Comparison of ENCODE assay signal across 21 cellular contexts in the genomic region with DNA sequence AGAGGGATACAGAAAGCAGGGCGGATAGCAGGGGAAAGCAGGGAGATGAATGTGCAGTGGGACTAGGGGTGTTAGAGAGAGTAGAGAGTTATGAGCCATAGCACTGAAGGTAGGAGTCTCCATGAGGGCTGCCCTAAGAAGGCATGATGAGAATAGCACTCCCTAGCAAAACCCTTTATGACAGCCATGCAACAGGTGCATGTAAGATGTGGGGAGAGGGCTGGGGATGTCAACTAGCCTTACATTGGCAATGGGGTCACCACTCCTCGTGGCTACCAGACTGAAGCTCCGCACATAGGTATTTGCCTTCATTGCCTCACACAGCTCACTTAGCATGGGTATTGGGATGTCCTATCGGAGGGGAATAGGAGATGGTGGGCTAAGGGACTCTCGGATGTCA. TPM values are rescaled to one million over a fixed set of nuclear protein-coding genes. Genes with fewer than 3 reads are reported as not detected.
DNase-seq lines count a peak whose midpoint lies in the region; ATAC-seq and TF ChIP-seq lines count a peak whose summit lies in the region.
"Had no signal": no experiment of that assay in that cellular context is flagged by ENCODE, and none has a peak within 500 bp of the region (broad histone marks: within the 10 kb centered on the region; RNA-seq: fewer than 3 reads in every experiment).

No MANE protein-coding gene starts in this region.

- ATAC-seq in HG03108 (IDR thresholded peaks at IDR 0.05; ENCODE audit: unreplicated experiment) (no peak), GM19324 (IDR thresholded peaks at IDR 0.05; ENCODE audit: low FRiP score, unreplicated experiment) (no peak)

- intact Hi-C loops in CD4-positive, alpha-beta memory T cell (cut with micrococcal nuclease), result no loop called here

- CTCF ChIA-PET in CD4-positive, alpha-beta memory T cell (lab: Charles Lee; ENCODE audit: partially characterized antibody), result interaction anchor here (1.3 to 2.6 kb wide), 2 partner anchors 15 to 72 kb away, joined by 3 to 5 read pairs; a partner anchor contains a TSS

- no peaks in the 10 kb centered on the region for H3K27me3 Mint-ChIP-seq in CD4-positive, alpha-beta memory T cell
- H3K27me3 Mint-ChIP-seq in activated naive CD8-positive, alpha-beta T cell, result no peaks in the 10 kb centered on the region
- H3K27me3 Mint-ChIP-seq in nephron progenitor cell (ENCODE audit: low read depth, poor library complexity), result peaks cover 6% of the 10 kb centered on the region

- TF ChIP-seq CTCF in nephron progenitor cell (IDR thresholded peaks at IDR 0.05), result no peak

- peaks cover 10 to 17% (median 14%) of the 10 kb centered on the region in 4 donors for H3K4me1 Mint-ChIP-seq in CD4-positive, alpha-beta memory T cell
- H3K4me1 Mint-ChIP-seq in activated naive CD8-positive, alpha-beta T cell (ENCODE audit: low read depth), result peaks cover 13% of the 10 kb centered on the region
- peaks cover 17% of the 10 kb centered on the region for H3K4me1 Mint-ChIP-seq in nephron progenitor cell

- no peak for DNase-seq in CD4-positive, alpha-beta memory T cell
- DNase-seq in nephron progenitor cell, result no peak
- DNase-seq in central memory CD4-positive, alpha-beta T cell, result no peak
- DNase-seq: C1 segment of cervical spinal cord, DND-41, H7, NCI-H1092 treated with DMSO at 0.1 percent for 48 hours, NCI-H146, NCI-H2029 treated with DMSO at 0.1 percent for 48 hours, NCI-H2171, NCI-H526 treated with DMSO at 0.1 percent for 48 hours, Peyer's patch, SK-N-SH had no signal

- TF ChIP-seq POLR2A in GM18951 (IDR thresholded peaks at IDR 0.05; ENCODE audit: extremely low read depth, insufficient read depth, insufficient read length), result peak; percentile 25

- no peak overlapping the region for H3K4me3 Mint-ChIP-seq in CD4-positive, alpha-beta memory T cell
- no peak overlapping the region for H3K4me3 Mint-ChIP-seq in activated naive CD8-positive, alpha-beta T cell
- no peak overlapping the region for H3K4me3 Mint-ChIP-seq in nephron progenitor cell

- peaks cover 14% of the 10 kb centered on the region for H3K4me1 ChIP-seq in CD4-positive, alpha-beta memory T cell (ENCODE audit: insufficient read depth, low read length)

- peaks cover 36% of the 10 kb centered on the region for H3K36me3 ChIP-seq in CD4-positive, alpha-beta memory T cell (ENCODE audit: insufficient read depth, low read length)

- peak overlapping the region in 4 of 7 donors; percentile 19 to 71 (median 50) for H3K27ac Mint-ChIP-seq in CD4-positive, alpha-beta memory T cell
- peak overlapping the region; percentile 51 for H3K27ac Mint-ChIP-seq in activated naive CD8-positive, alpha-beta T cell
- H3K27ac Mint-ChIP-seq in nephron progenitor cell, result peak overlapping the region; percentile 60

- no peak overlapping the region for H3K27ac ChIP-seq in CD4-positive, alpha-beta memory T cell (ENCODE audit: low read depth, low read length)
- H3K27ac ChIP-seq: HL-60, Peyer's patch had no signal

- H3K27me3 ChIP-seq in CD4-positive, alpha-beta memory T cell (ENCODE audit: insufficient read depth, low read length), result no peaks in the 10 kb centered on the region
- H3K27me3 ChIP-seq: Peyer's patch had no signal

- POLR2A ChIA-PET in CD4-positive, alpha-beta memory T cell (lab: Charles Lee; ENCODE audit: partially characterized antibody), result interaction anchor here (0.6 to 6.9 kb wide), 4 partner anchors 13 to 542 kb away, joined by 3 to 79 read pairs (median 10); a partner anchor contains a TSS

- H3K4me3 ChIP-seq in CD4-positive, alpha-beta memory T cell (ENCODE audit: low read length in 2 of 2), result no peak overlapping the region
- H3K4me3 ChIP-seq: Peyer's patch had no signal

- peaks cover 32 to 67% of the 10 kb centered on the region in 2 donors for H3K36me3 Mint-ChIP-seq in CD4-positive, alpha-beta memory T cell
- H3K36me3 Mint-ChIP-seq in activated naive CD8-positive, alpha-beta T cell, result no peaks in the 10 kb centered on the region
- peaks cover 38% of the 10 kb centered on the region for H3K36me3 Mint-ChIP-seq in nephron progenitor cell (ENCODE audit: low read depth)

- no peaks in the 10 kb centered on the region for H3K9me3 ChIP-seq in CD4-positive, alpha-beta memory T cell (ENCODE audit: control insufficient read depth in 1 of 2, low read length in 2 of 2)
- H3K9me3 ChIP-seq: Peyer's patch, SK-N-SH had no signal

- peaks cover 0 to under 1% (median 0%) of the 10 kb centered on the region in 8 donors for H3K9me3 Mint-ChIP-seq in CD4-positive, alpha-beta memory T cell
- no peaks in the 10 kb centered on the region for H3K9me3 Mint-ChIP-seq in activated naive CD8-positive, alpha-beta T cell (ENCODE audit: low read depth)
- H3K9me3 Mint-ChIP-seq in nephron progenitor cell, result no peaks in the 10 kb centered on the region

- in situ Hi-C loops in GM18951 (cut with MboI; ENCODE audit: low sequenced_read_pairs, unreplicated experiment), result no loop called here

RNA-seq across cellular contexts. Expression of a gene that starts 4.6 kb away (rescaled TPM):
- total RNA-seq in CD4-positive, alpha-beta memory T cell, result 1 to 10 TPM; 6.4 TPM
- polyA plus RNA-seq in CD4-positive, alpha-beta memory T cell, result not detected
- total RNA-seq: G401, M059J had no signal

RNA-seq across cellular contexts. Expression of a gene that starts 5.2 kb away (rescaled TPM):
- 10 to 100 TPM; 57.4 to 61.4 TPM for total RNA-seq in CD4-positive, alpha-beta memory T cell
- 10 to 100 TPM; 76.5 to 80.9 TPM for polyA plus RNA-seq in CD4-positive, alpha-beta memory T cell

RNA-seq across cellular contexts. Expression of a gene that starts 5.5 kb away (rescaled TPM):
- 1 to 10 TPM; 1.0 to 1.3 TPM for total RNA-seq in CD4-positive, alpha-beta memory T cell
- polyA plus RNA-seq in CD4-positive, alpha-beta memory T cell, result under 1 TPM in 1 of 2 donors, not detected in 1; 0.59 TPM

RNA-seq across cellular contexts. Expression of a gene that starts 14.7 kb away (rescaled TPM):
- total RNA-seq in CD4-positive, alpha-beta memory T cell, result 10 to 100 TPM; 45.9 to 49.7 TPM
- polyA plus RNA-seq in CD4-positive, alpha-beta memory T cell, result 10 to 100 TPM; 10.8 to 42.3 TPM
- total RNA-seq: G401, HT1080, M059J had no signal
- polyA plus RNA-seq: SK-N-SH had no signal

RNA-seq across cellular contexts. Expression of a gene that starts 18.8 kb away (rescaled TPM):
- total RNA-seq in CD4-positive, alpha-beta memory T cell, result 10 to 100 TPM; 68.1 to 68.4 TPM
- polyA plus RNA-seq in CD4-positive, alpha-beta memory T cell, result 100 to 1,000 TPM in 1 of 2 donors, 10 to 100 TPM in 1; 80.6 to 102 TPM
